8 cellular contexts compared by ENCODE assay signal in genomic region chr4:182859730-182860129, GRCh38.
"Had no signal": no experiment of that assay in that cellular context is flagged by ENCODE, and none has a peak within 500 bp of the region (broad histone marks: within the 10 kb centered on the region; RNA-seq: fewer than 3 reads in every experiment).

No MANE protein-coding gene starts in this region.

- H3K9ac ChIP-seq: GM23248 had no signal

- FAIRE-seq: H54 had no signal

- DNase-seq: GM23248, GOT3, H9, HCEC 1CT, KG1 had no signal

- H3K4me1 Mint-ChIP-seq: IgD-negative memory B cell had no signal

- H2AFZ ChIP-seq: GM23248 had no signal

- H3K4me3 ChIP-seq: GM23248 had no signal

- H3K27ac ChIP-seq: GM23248, HL-60 had no signal

- H3K4me3 Mint-ChIP-seq: H9, IgD-negative memory B cell had no signal

- H3K27ac Mint-ChIP-seq: IgD-negative memory B cell had no signal
